In the genomic region with DNA sequence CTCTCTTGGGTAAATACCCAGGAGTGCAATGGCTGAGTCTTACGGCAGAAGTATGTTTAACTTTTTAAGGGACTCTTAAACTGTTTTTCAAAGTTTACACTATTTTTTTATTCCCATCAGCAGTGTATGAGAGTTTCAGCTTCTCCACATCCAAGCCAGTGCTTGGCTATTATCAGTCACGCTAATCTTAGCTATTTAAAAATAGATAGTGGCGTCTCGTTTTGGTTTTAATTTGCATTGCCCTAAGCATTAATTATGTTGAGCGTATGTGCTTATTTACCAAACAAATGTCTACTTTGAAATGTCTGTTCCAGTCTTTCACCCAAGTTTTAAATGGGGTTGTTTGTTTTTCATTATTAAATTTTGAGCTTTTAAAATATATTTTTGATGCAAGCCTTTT, we compare ENCODE assay signal across 31 cellular contexts.
"Had no signal": no experiment of that assay in that cellular context is flagged by ENCODE, and none has a peak within 500 bp of the region (broad histone marks: within the 10 kb centered on the region; RNA-seq: fewer than 3 reads in every experiment).

No MANE protein-coding gene starts in this region.

- H3K27me3 ChIP-seq: adrenal gland, body of pancreas, brain microvascular endothelial cell, breast epithelium had no signal

- DNase-seq: activated B cell treated with CpG ODN at 0.5 μM for 24 hours; activated CD4-positive, alpha-beta memory T cell treated with anti-CD3 and anti-CD28 coated beads for 36 hours; activated CD4-positive, alpha-beta T cell treated with anti-CD3 and anti-CD28 coated beads for 4 hours; activated CD4-positive, alpha-beta T cell treated with anti-CD3 and anti-CD28 coated beads, Interleukin-2, amount 10 ng/mL, durations not matched to agents 24 days and 14 days; activated CD4-positive, alpha-beta T cell treated with anti-CD3 and anti-CD28 coated beads, Interleukin-2, amount 50 U/mL, for 1 hour; activated CD4-positive, alpha-beta T cell treated with anti-CD3 and anti-CD28 coated beads, Interleukin-2, amount 50 U/mL, for 4 hours; activated CD4-positive, CD25-positive, alpha-beta regulatory T cell treated with anti-CD3 and anti-CD28 coated beads, Interleukin-2, amount 50 U/mL, for 72 hours; activated CD8-positive, alpha-beta memory T cell treated with anti-CD3 and anti-CD28 coated beads, Interleukin-2, amount 50 U/mL, for 4 hours; activated CD8-positive, alpha-beta T cell treated with anti-CD3 and anti-CD28 coated beads for 36 hours; activated effector memory CD4-positive, alpha-beta T cell treated with anti-CD3 and anti-CD28 coated beads, Interleukin-2, amount 50 U/mL, for 16 hours; activated gamma-delta T cell treated with Interleukin-2 at 50 U/mL for 16 hours; activated naive CD4-positive, alpha-beta T cell; activated naive CD4-positive, alpha-beta T cell treated with anti-CD3 and anti-CD28 coated beads for 36 hours; activated naive CD4-positive, alpha-beta T cell treated with anti-CD3 and anti-CD28 coated beads, Interleukin-2, amount 50 U/mL, for 16 hours; activated naive CD8-positive, alpha-beta T cell treated with anti-CD3 and anti-CD28 coated beads for 36 hours; activated T-cell treated with anti-CD3 and anti-CD28 coated beads for 4 hours; activated T-cell treated with anti-CD3 and anti-CD28 coated beads, Interleukin-2, amount 50 U/mL, for 1 hour; activated T-cell treated with anti-CD3 and anti-CD28 coated beads, Interleukin-2, amount 50 U/mL, for 4 hours; activated T-cell treated with anti-CD3 and anti-CD28 coated beads, Interleukin-2, amount 50 U/mL, for 72 hours; adrenal gland; amniotic stem cell; aorta; body of pancreas; brain microvascular endothelial cell; central memory CD4-positive, alpha-beta T cell; T-helper 2 cell; T-helper 9 cell had no signal

- H3K4me3 ChIP-seq: adrenal gland, body of pancreas, breast epithelium had no signal

- H3K9me3 ChIP-seq: adrenal gland, body of pancreas, breast epithelium had no signal

- H3K4me1 ChIP-seq: adrenal gland, body of pancreas, breast epithelium had no signal

- H3K27ac ChIP-seq: adrenal gland, body of pancreas, brain microvascular endothelial cell, breast epithelium, VCaP had no signal

- ATAC-seq: activated CD8-positive, alpha-beta T cell treated with anti-CD3 and anti-CD28 coated beads for 36 hours; activated naive CD4-positive, alpha-beta T cell treated with anti-CD3 and anti-CD28 coated beads, Interleukin-2, amount 50 U/mL, for 72 hours; activated T-cell treated with anti-CD3 and anti-CD28 coated beads, Interleukin-2, amount 50 U/mL, for 4 hours; activated T-cell treated with anti-CD3 and anti-CD28 coated beads, Interleukin-2, amount 50 U/mL, for 72 hours; activated T-helper 17 cell treated with anti-CD3 and anti-CD28 coated beads, Interleukin-2, amount 50 U/mL, for 72 hours; body of pancreas had no signal

- H3K36me3 ChIP-seq: adrenal gland, brain microvascular endothelial cell, breast epithelium had no signal
